Comparison of ENCODE assay signal across 15 cellular contexts in the genomic region with DNA sequence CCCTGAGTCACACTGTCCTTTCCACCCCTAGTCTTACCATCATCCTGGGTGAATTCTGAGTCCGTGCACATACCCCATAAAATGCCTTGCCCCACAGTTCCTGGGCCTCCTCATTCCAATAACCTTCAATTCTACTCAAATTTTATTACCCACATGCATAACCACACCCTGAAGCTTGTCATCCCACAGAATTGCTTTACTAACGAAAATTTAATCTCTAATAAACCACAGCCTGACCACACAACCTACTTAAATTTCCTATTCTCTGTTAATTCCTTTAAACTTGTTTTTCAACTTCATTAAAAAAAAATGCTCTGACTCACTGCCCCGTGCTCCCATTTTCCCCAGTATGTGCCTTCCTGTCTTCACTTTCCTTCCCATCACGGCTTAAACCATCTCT.
DNase-seq lines count a peak whose midpoint lies in the region; ATAC-seq and TF ChIP-seq lines count a peak whose summit lies in the region.
"Had no signal": no experiment of that assay in that cellular context is flagged by ENCODE, and none has a peak within 500 bp of the region (broad histone marks: within the 10 kb centered on the region; RNA-seq: fewer than 3 reads in every experiment).

No MANE protein-coding gene starts in this region.

- DNase-seq in AG04450 (ENCODE audit: low read depth, low spot score) = peak; percentile 39
- DNase-seq in HFFc6 = peak; percentile 93
- peak; percentile 26 for DNase-seq in T1000 (lab: John Stamatoyannopoulos, UW)
- DNase-seq in foreskin melanocyte = peak; percentile 83
- no peak for DNase-seq in lower lobe of right lung
- DNase-seq in neuronal stem cell (ENCODE audit: low spot score) = no peak
- no peak for DNase-seq in coronary artery (ENCODE audit: low spot score)
- no peak for DNase-seq in cortex of kidney (lab: John Stamatoyannopoulos, UW)
- DNase-seq: activated B cell treated with CpG ODN at 0.5 μM for 24 hours; activated T-cell treated with anti-CD3 and anti-CD28 coated beads, Interleukin-2, amount 50 U/mL, for 48 hours; cerebellar nuclear complex; glutamatergic neuron; GOT3; Right ventricle myocardium superior; thyroid gland had no signal

- intact Hi-C loops in lower lobe of right lung (cut with DNase I) = no loop called here

- peaks cover 3% of the 10 kb centered on the region; the same call in 1 of the 2 replicates for H3K27me3 Mint-ChIP-seq in HFFc6 (ENCODE audit: insufficient read depth)

- peak overlapping the region; percentile 41 for H3K27ac ChIP-seq in AG04450 (ENCODE audit: low read depth, low read length)
- no peak overlapping the region for H3K27ac ChIP-seq in lower lobe of right lung
- no peak overlapping the region for H3K27ac ChIP-seq in neuronal stem cell (replicated peaks; ENCODE audit: low read length)
- H3K27ac ChIP-seq in coronary artery = no peak overlapping the region
- H3K27ac ChIP-seq: thyroid gland had no signal

- POLR2A ChIA-PET in AG04450 (lab: Yijun Ruan, JAX) = interaction anchor here (0.6 kb wide), 1 partner anchor 206 kb away, joined by 3 read pairs; a partner anchor contains a TSS

- no peak overlapping the region for H3K23ac ChIP-seq in neuronal stem cell (ENCODE audit: low read depth, low read length, poor library complexity)

- H3K27ac Mint-ChIP-seq in HFFc6 = no peak overlapping the region
- H3K27ac Mint-ChIP-seq: activated B cell treated with CpG ODN at 0.5 μM for 24 hours had no signal

- H3K4me3 Mint-ChIP-seq in HFFc6 = no peak overlapping the region
- H3K4me3 Mint-ChIP-seq: activated B cell treated with CpG ODN at 0.5 μM for 24 hours had no signal

- H2BK12ac ChIP-seq in neuronal stem cell (ENCODE audit: low read length) = no peak overlapping the region

- H2AK5ac ChIP-seq in neuronal stem cell (ENCODE audit: low read depth, low read length) = no peak overlapping the region

- 0 out of 2 replicates have a peak, but pooled peaks cover 7% of the 10 kb centered on the region for H3K36me3 Mint-ChIP-seq in HFFc6 (ENCODE audit: low read depth)

- no peak overlapping the region for H3K18ac ChIP-seq in neuronal stem cell (ENCODE audit: low read length)

- H3K79me1 ChIP-seq in neuronal stem cell (ENCODE audit: low read depth, low read length) = no peaks in the 10 kb centered on the region

- H4K91ac ChIP-seq in neuronal stem cell (ENCODE audit: low read depth, low read length, poor library complexity) = no peak overlapping the region

- CTCF ChIA-PET in AG04450 (lab: Charles Lee) = interaction anchor here (0.7 kb wide), 1 partner anchor 206 kb away, joined by 3 read pairs; a partner anchor contains a TSS

- no peak overlapping the region for H3K4me3 ChIP-seq in AG04450 (ENCODE audit: low read depth, low read length)
- H3K4me3 ChIP-seq in lower lobe of right lung = no peak overlapping the region
- H3K4me3 ChIP-seq in neuronal stem cell (ENCODE audit: low read length in 2 of 2) = no peak overlapping the region
- no peak overlapping the region for H3K4me3 ChIP-seq in coronary artery
- H3K4me3 ChIP-seq: thyroid gland had no signal

- H3K9ac ChIP-seq in neuronal stem cell (ENCODE audit: low read depth, low read length, poor library complexity) = no peak overlapping the region

- H3K36me3 ChIP-seq in lower lobe of right lung = no peaks in the 10 kb centered on the region
- no peaks in the 10 kb centered on the region for H3K36me3 ChIP-seq in neuronal stem cell (replicated peaks in 1 of 2; ENCODE audit: control insufficient read depth in 2 of 2, insufficient read depth in 2 of 2, low read length in 2 of 2)
- H3K36me3 ChIP-seq: thyroid gland had no signal

- TF ChIP-seq CTCF in AG04450 (IDR thresholded peaks at IDR 0.05; ENCODE audit: low read depth, low read length) (no peak), HFFc6 (IDR thresholded peaks at IDR 0.05) (no peak), lower lobe of right lung (IDR thresholded peaks at IDR 0.05) (no peak), coronary artery (IDR thresholded peaks at IDR 0.05) (no peak)

- 100% methylated on average over 1 of the region's 4 CpGs for WGBS in neuronal stem cell (ENCODE audit: extremely low coverage in 2 of 2, insufficient read length in 2 of 2, insufficient replicate concordance in 1 of 2), 2 donors

- 0 out of 2 replicates have a peak, but pooled peaks cover 2% of the 10 kb centered on the region for H3K4me1 Mint-ChIP-seq in HFFc6 (ENCODE audit: low read depth)
- H3K4me1 Mint-ChIP-seq: activated B cell treated with CpG ODN at 0.5 μM for 24 hours had no signal

- H4K8ac ChIP-seq in neuronal stem cell (ENCODE audit: low read depth, low read length) = no peak overlapping the region

- no peak overlapping the region for H2BK5ac ChIP-seq in neuronal stem cell (ENCODE audit: low read length)

- H2BK15ac ChIP-seq in neuronal stem cell (ENCODE audit: low read length) = no peak overlapping the region

- H3K9me3 Mint-ChIP-seq in HFFc6 = no peaks in the 10 kb centered on the region
- H3K9me3 Mint-ChIP-seq: activated B cell treated with CpG ODN at 0.5 μM for 24 hours had no signal

- no peak overlapping the region for H3K4ac ChIP-seq in neuronal stem cell (ENCODE audit: low read length)

- H3K14ac ChIP-seq in neuronal stem cell (ENCODE audit: low read length) = no peak overlapping the region

- no peaks in the 10 kb centered on the region for H3K27me3 ChIP-seq in AG04450 (ENCODE audit: control insufficient read depth, insufficient read depth, low read length)
- no peaks in the 10 kb centered on the region for H3K27me3 ChIP-seq in lower lobe of right lung (ENCODE audit: low read depth)
- no peaks in the 10 kb centered on the region for H3K27me3 ChIP-seq in neuronal stem cell (ENCODE audit: control insufficient read depth in 3 of 3, insufficient read depth in 3 of 3, low read depth in 1 of 3, low read length in 3 of 3)
- H3K27me3 ChIP-seq: thyroid gland had no signal

- H3K4me1 ChIP-seq in lower lobe of right lung = no peaks in the 10 kb centered on the region
- H3K4me1 ChIP-seq in neuronal stem cell (ENCODE audit: control insufficient read depth in 2 of 2, insufficient read depth in 1 of 2, low read depth in 1 of 2, low read length in 2 of 2) = no peaks in the 10 kb centered on the region
- H3K4me1 ChIP-seq: thyroid gland had no signal

- no peak overlapping the region for H3K4me2 ChIP-seq in neuronal stem cell (ENCODE audit: insufficient read depth, low read length, poor library complexity, severe bottlenecking)

- ATAC-seq in lower lobe of right lung = no peak

- no peak overlapping the region for H2BK120ac ChIP-seq in neuronal stem cell (ENCODE audit: low read depth, low read length)

- H3K9me3 ChIP-seq in AG04450 (ENCODE audit: control insufficient read depth, insufficient read depth, low read length) = no peaks in the 10 kb centered on the region
- no peaks in the 10 kb centered on the region for H3K9me3 ChIP-seq in lower lobe of right lung
- H3K9me3 ChIP-seq in neuronal stem cell (replicated peaks in 1 of 2; ENCODE audit: control insufficient read depth in 2 of 2, insufficient read depth in 1 of 2, low read depth in 1 of 2, low read length in 2 of 2) = peaks cover 0 to 2% of the 10 kb centered on the region in 2 donors
- H3K9me3 ChIP-seq: thyroid gland had no signal

- H2AFZ ChIP-seq in neuronal stem cell (ENCODE audit: low read length) = no peak overlapping the region

Comparison
In these comparisons a context has a peak if more than half of its experiments do, and no peak if none do; other contexts are left out.
1. DNase-seq: peak in AG04450 (single experiment), HFFc6 (single experiment), T1000 (single experiment) and foreskin melanocyte (single experiment); none in lower lobe of right lung (single experiment), neuronal stem cell (single experiment), coronary artery (single experiment) and cortex of kidney (single experiment).